Comparison of ENCODE assay signal across 35 cellular contexts in genomic region chr22:48441553-48441850, GRCh38.
"Had no signal": no experiment of that assay in that cellular context is flagged by ENCODE, and none has a peak within 500 bp of the region (broad histone marks: within the 10 kb centered on the region; RNA-seq: fewer than 3 reads in every experiment).

No MANE protein-coding gene starts in this region.

- H3K27ac Mint-ChIP-seq: activated CD4-positive, alpha-beta memory T cell treated with anti-CD3 and anti-CD28 coated beads, Interleukin-2, amount 10 ng/mL, durations not matched to agents 7 days and 5 days; activated CD4-positive, alpha-beta T cell treated with anti-CD3 and anti-CD28 coated beads for 36 hours; activated CD4-positive, alpha-beta T cell treated with anti-CD3 and anti-CD28 coated beads, Interleukin-2, amount 10 ng/mL, durations not matched to agents 7 days and 5 days; activated CD8-positive, alpha-beta memory T cell treated with anti-CD3 and anti-CD28 coated beads, Interleukin-2, amount 10 ng/mL, durations not matched to agents 7 days and 5 days; activated CD8-positive, alpha-beta T cell treated with anti-CD3 and anti-CD28 coated beads, Interleukin-2, amount 10 ng/mL, durations not matched to agents 7 days and 5 days; activated naive CD4-positive, alpha-beta T cell treated with anti-CD3 and anti-CD28 coated beads, Interleukin-2, amount 10 ng/mL, durations not matched to agents 7 days and 5 days; activated naive CD8-positive, alpha-beta T cell; activated T-cell treated with anti-CD3 and anti-CD28 coated beads, Interleukin-2, amount 50 U/mL, for 24 hours; activated T-helper 2 cell treated with anti-CD3 and anti-CD28 coated beads, Interferon-gamma antibody, Interleukin-2, Interleukin-4, amounts not matched to agents 10 μg/mL and 5 μg/mL and 100 μg/mL, durations not matched to agents 14 hours and 24 hours and 36 hours; brain; T-helper 1 cell treated with Interleukin-12 subunit alpha and Interleukin-12 subunit beta and Interleukin-4 antibody, amounts not matched to agents 30 μg/mL and 1 μg/mL, for 36 hours; T-helper 2 cell treated with Interferon-gamma antibody and Interleukin-4, amounts not matched to agents 5 μg/mL and 100 μg/mL, for 36 hours had no signal

- H3K9me3 ChIP-seq: ascending aorta had no signal

- H3K9me3 Mint-ChIP-seq: activated CD4-positive, alpha-beta memory T cell treated with anti-CD3 and anti-CD28 coated beads, Interleukin-2, amount 10 ng/mL, durations not matched to agents 7 days and 5 days; activated CD4-positive, alpha-beta T cell treated with anti-CD3 and anti-CD28 coated beads, Interleukin-2, amount 10 ng/mL, durations not matched to agents 7 days and 5 days; activated naive CD4-positive, alpha-beta T cell treated with anti-CD3 and anti-CD28 coated beads, Interleukin-2, amount 10 ng/mL, durations not matched to agents 7 days and 5 days; activated naive CD4-positive, alpha-beta T cell treated with anti-CD3 and anti-CD28 coated beads, Interleukin-2, amount 50 U/mL, for 24 hours; activated T-cell treated with anti-CD3 and anti-CD28 coated beads, Interleukin-2, amount 50 U/mL, for 24 hours; activated T-helper 2 cell treated with anti-CD3 and anti-CD28 coated beads, Interferon-gamma antibody, Interleukin-2, Interleukin-4, amounts not matched to agents 10 μg/mL and 5 μg/mL and 100 μg/mL, durations not matched to agents 14 hours and 24 hours and 36 hours; central memory CD8-positive, alpha-beta T cell; T-helper 1 cell treated with Interleukin-12 subunit alpha and Interleukin-12 subunit beta and Interleukin-4 antibody, amounts not matched to agents 30 μg/mL and 1 μg/mL, for 36 hours; T-helper 2 cell treated with Interferon-gamma antibody and Interleukin-4, amounts not matched to agents 5 μg/mL and 100 μg/mL, for 36 hours had no signal

- H3K4me1 Mint-ChIP-seq: activated CD4-positive, alpha-beta memory T cell treated with anti-CD3 and anti-CD28 coated beads, Interleukin-2, amount 10 ng/mL, durations not matched to agents 7 days and 5 days; activated CD4-positive, alpha-beta T cell treated with anti-CD3 and anti-CD28 coated beads for 36 hours; activated CD4-positive, alpha-beta T cell treated with anti-CD3 and anti-CD28 coated beads, Interleukin-2, amount 10 ng/mL, durations not matched to agents 7 days and 5 days; activated CD8-positive, alpha-beta memory T cell treated with anti-CD3 and anti-CD28 coated beads, Interleukin-2, amount 10 ng/mL, durations not matched to agents 7 days and 5 days; activated naive CD4-positive, alpha-beta T cell treated with anti-CD3 and anti-CD28 coated beads, Interleukin-2, amount 10 ng/mL, durations not matched to agents 7 days and 5 days; activated naive CD4-positive, alpha-beta T cell treated with anti-CD3 and anti-CD28 coated beads, Interleukin-2, amount 50 U/mL, for 24 hours; brain; central memory CD8-positive, alpha-beta T cell had no signal

- DNase-seq: activated CD4-positive, alpha-beta memory T cell treated with anti-CD3 and anti-CD28 coated beads, Interleukin-2, amount 10 ng/mL, durations not matched to agents 7 days and 5 days; activated CD4-positive, alpha-beta T cell treated with anti-CD3 and anti-CD28 coated beads for 1 hour; activated CD4-positive, alpha-beta T cell treated with anti-CD3 and anti-CD28 coated beads for 36 hours; activated CD4-positive, alpha-beta T cell treated with anti-CD3 and anti-CD28 coated beads for 48 hours; activated CD4-positive, alpha-beta T cell treated with anti-CD3 and anti-CD28 coated beads, Interleukin-2, amount 10 ng/mL, durations not matched to agents 7 days and 5 days; activated CD4-positive, alpha-beta T cell treated with anti-CD3 and anti-CD28 coated beads, Interleukin-2, amount 50 U/mL, for 48 hours; activated CD4-positive, CD25-positive, alpha-beta regulatory T cell; activated CD8-positive, alpha-beta memory T cell treated with anti-CD3 and anti-CD28 coated beads for 24 hours; activated CD8-positive, alpha-beta memory T cell treated with anti-CD3 and anti-CD28 coated beads, Interleukin-2, amount 10 ng/mL, durations not matched to agents 7 days and 5 days; activated CD8-positive, alpha-beta memory T cell treated with anti-CD3 and anti-CD28 coated beads, Interleukin-2, amount 50 U/mL, for 48 hours; activated CD8-positive, alpha-beta T cell treated with anti-CD3 and anti-CD28 coated beads, Interleukin-2, amount 10 ng/mL, durations not matched to agents 7 days and 5 days; activated effector memory CD4-positive, alpha-beta T cell treated with Interleukin-2 at 50 U/mL for 16 hours; activated gamma-delta T cell; activated naive CD4-positive, alpha-beta T cell treated with anti-CD3 and anti-CD28 coated beads, Interleukin-2, amount 10 ng/mL, durations not matched to agents 7 days and 5 days; activated naive CD4-positive, alpha-beta T cell treated with Interleukin-2 at 50 U/mL for 16 hours; activated T-cell treated with anti-CD3 and anti-CD28 coated beads, Interleukin-2, amount 50 U/mL, for 24 hours; activated T-cell treated with anti-CD3 and anti-CD28 coated beads, Interleukin-2, amount 50 U/mL, for 48 hours; amygdala; anterior cingulate cortex; caudate nucleus; cerebellar nuclear complex; T-helper 1 cell; T-helper 2 cell; T-helper 9 cell had no signal

- ATAC-seq: activated CD4-positive, alpha-beta T cell treated with anti-CD3 and anti-CD28 coated beads for 36 hours; activated CD4-positive, CD25-positive, alpha-beta regulatory T cell treated with anti-CD3 and anti-CD28 coated beads, Interleukin-2, amount 50 U/mL, for 24 hours; activated CD8-positive, alpha-beta memory T cell treated with anti-CD3 and anti-CD28 coated beads, Interleukin-2, amount 10 ng/mL, durations not matched to agents 7 days and 5 days; activated CD8-positive, alpha-beta T cell treated with anti-CD3 and anti-CD28 coated beads, Interleukin-2, amount 10 ng/mL, durations not matched to agents 7 days and 5 days had no signal

- H3K27ac ChIP-seq: ascending aorta, cardiac muscle cell, VCaP had no signal

- H3K4me3 ChIP-seq: ascending aorta, cardiac muscle cell had no signal

- H3K27me3 Mint-ChIP-seq: activated CD4-positive, alpha-beta memory T cell treated with anti-CD3 and anti-CD28 coated beads, Interleukin-2, amount 10 ng/mL, durations not matched to agents 7 days and 5 days; activated CD4-positive, alpha-beta T cell treated with anti-CD3 and anti-CD28 coated beads for 36 hours; activated CD4-positive, alpha-beta T cell treated with anti-CD3 and anti-CD28 coated beads, Interleukin-2, amount 10 ng/mL, durations not matched to agents 7 days and 5 days; activated CD8-positive, alpha-beta memory T cell treated with anti-CD3 and anti-CD28 coated beads, Interleukin-2, amount 10 ng/mL, durations not matched to agents 7 days and 5 days; activated naive CD4-positive, alpha-beta T cell treated with anti-CD3 and anti-CD28 coated beads, Interleukin-2, amount 10 ng/mL, durations not matched to agents 7 days and 5 days; activated naive CD4-positive, alpha-beta T cell treated with anti-CD3 and anti-CD28 coated beads, Interleukin-2, amount 50 U/mL, for 24 hours; activated naive CD8-positive, alpha-beta T cell; activated T-cell treated with anti-CD3 and anti-CD28 coated beads, Interleukin-2, amount 50 U/mL, for 24 hours; central memory CD8-positive, alpha-beta T cell had no signal

- H3K4me3 Mint-ChIP-seq: activated CD4-positive, alpha-beta memory T cell treated with anti-CD3 and anti-CD28 coated beads, Interleukin-2, amount 10 ng/mL, durations not matched to agents 7 days and 5 days; activated CD4-positive, alpha-beta T cell treated with anti-CD3 and anti-CD28 coated beads for 36 hours; activated CD4-positive, alpha-beta T cell treated with anti-CD3 and anti-CD28 coated beads, Interleukin-2, amount 10 ng/mL, durations not matched to agents 7 days and 5 days; activated CD8-positive, alpha-beta memory T cell treated with anti-CD3 and anti-CD28 coated beads, Interleukin-2, amount 10 ng/mL, durations not matched to agents 7 days and 5 days; activated CD8-positive, alpha-beta T cell treated with anti-CD3 and anti-CD28 coated beads, Interleukin-2, amount 10 ng/mL, durations not matched to agents 7 days and 5 days; activated naive CD4-positive, alpha-beta T cell treated with anti-CD3 and anti-CD28 coated beads, Interleukin-2, amount 10 ng/mL, durations not matched to agents 7 days and 5 days; activated naive CD4-positive, alpha-beta T cell treated with anti-CD3 and anti-CD28 coated beads, Interleukin-2, amount 50 U/mL, for 24 hours; activated naive CD8-positive, alpha-beta T cell; activated T-cell treated with anti-CD3 and anti-CD28 coated beads, Interleukin-2, amount 50 U/mL, for 24 hours; brain; central memory CD8-positive, alpha-beta T cell; T-helper 1 cell treated with Interleukin-12 subunit alpha and Interleukin-12 subunit beta and Interleukin-4 antibody, amounts not matched to agents 30 μg/mL and 1 μg/mL, for 36 hours; T-helper 2 cell treated with Interferon-gamma antibody and Interleukin-4, amounts not matched to agents 5 μg/mL and 100 μg/mL, for 36 hours had no signal

- H3K4me1 ChIP-seq: ascending aorta had no signal

- H3K27me3 ChIP-seq: ascending aorta, cardiac muscle cell had no signal

- H3K36me3 ChIP-seq: ascending aorta, cardiac muscle cell had no signal

- H3K36me3 Mint-ChIP-seq: activated CD8-positive, alpha-beta memory T cell treated with anti-CD3 and anti-CD28 coated beads, Interleukin-2, amount 10 ng/mL, durations not matched to agents 7 days and 5 days; activated naive CD4-positive, alpha-beta T cell treated with anti-CD3 and anti-CD28 coated beads, Interleukin-2, amount 10 ng/mL, durations not matched to agents 7 days and 5 days; activated naive CD4-positive, alpha-beta T cell treated with anti-CD3 and anti-CD28 coated beads, Interleukin-2, amount 50 U/mL, for 24 hours; activated naive CD8-positive, alpha-beta T cell; brain had no signal
